ENCODE assay signal across 8 cellular contexts in genomic region chr15:78638658-78639314, GRCh38. TPM values are rescaled to one million over a fixed set of nuclear protein-coding genes. Genes with fewer than 3 reads are reported as not detected.
DNase-seq lines count a peak whose midpoint lies in the region; ATAC-seq, FAIRE-seq and TF ChIP-seq lines count a peak whose summit lies in the region.

No MANE protein-coding gene starts in this region.

- H3K36me3 ChIP-seq in ovary: no peaks in the 10 kb centered on the region

- ATAC-seq in GM21423 (IDR thresholded peaks at IDR 0.05; ENCODE audit: unreplicated experiment) (no peak), GM21360 (IDR thresholded peaks at IDR 0.05; ENCODE audit: unreplicated experiment) (no peak)

- intact Hi-C loops in activated CD4-positive, alpha-beta memory T cell treated with anti-CD3 and anti-CD28 coated beads for 36 hours (cut with micrococcal nuclease): loop anchor here (1.0 kb wide), 1 partner anchor 71 kb away; no protein-coding TSS in a partner anchor
- intact Hi-C loops in ovary (cut with DNase I): no loop called here

- TF ChIP-seq POLR2A in GM12892 (IDR thresholded peaks at IDR 0.05; ENCODE audit: low read depth, low read length) (no peak), ovary (IDR thresholded peaks at IDR 0.05) (no peak)

- POLR2A ChIA-PET in activated CD4-positive, alpha-beta memory T cell treated with anti-CD3 and anti-CD28 coated beads for 36 hours (lab: Charles Lee): interaction anchor here (0.5 kb wide), 1 partner anchor 63 kb away, joined by 3 read pairs; no protein-coding TSS in a partner anchor

- H3K36me3 Mint-ChIP-seq in activated CD4-positive, alpha-beta memory T cell treated with anti-CD3 and anti-CD28 coated beads for 36 hours: no peaks in the 10 kb centered on the region

- H3K27me3 Mint-ChIP-seq in activated CD4-positive, alpha-beta memory T cell treated with anti-CD3 and anti-CD28 coated beads for 36 hours: peaks cover 20% of the 10 kb centered on the region

- no peak overlapping the region for H3K4me3 ChIP-seq in fibroblast of pulmonary artery (replicated peaks; ENCODE audit: low read depth, low read length)
- H3K4me3 ChIP-seq in ovary: no peak overlapping the region

- H3K4me3 Mint-ChIP-seq in activated CD4-positive, alpha-beta memory T cell treated with anti-CD3 and anti-CD28 coated beads for 36 hours: no peak overlapping the region

- H3K9me3 ChIP-seq in ovary: no peaks in the 10 kb centered on the region

- DNase-seq in AG08396 (ENCODE audit: low spot score) (peak; percentile 71), GM12892 (ENCODE audit: insufficient read length) (peak; percentile 56), NCI-H2227 treated with DMSO at 0.1 percent for 48 hours (lab: John Stamatoyannopoulos, UW) (peak; percentile 39), fibroblast of pulmonary artery (ENCODE audit: low read depth) (peak; percentile 44), ovary (peak in 3 of 5 donors; percentile 26 to 39 (median 37))
- DNase-seq in activated CD4-positive, alpha-beta memory T cell treated with anti-CD3 and anti-CD28 coated beads for 36 hours: peak; percentile 61

- H3K27ac ChIP-seq in ovary: no peak overlapping the region

- H3K9me3 Mint-ChIP-seq in activated CD4-positive, alpha-beta memory T cell treated with anti-CD3 and anti-CD28 coated beads for 36 hours: no peaks in the 10 kb centered on the region

- WGBS in ovary, 3 donors: 48 to 56% (median 49%) methylated on average over 4 of the region's 4 CpGs

- no peaks in the 10 kb centered on the region for H3K4me1 ChIP-seq in ovary (ENCODE audit: insufficient read depth)

- no peak for TF ChIP-seq EP300 in ovary (IDR thresholded peaks at IDR 0.05)

- CTCF ChIA-PET in activated CD4-positive, alpha-beta memory T cell treated with anti-CD3 and anti-CD28 coated beads for 36 hours (lab: Charles Lee): interaction anchor here (0.8 to 3.3 kb wide), 12 partner anchors 8 to 178 kb away, joined by 3 to 30 read pairs (median 4); no protein-coding TSS in a partner anchor

- peaks cover 10% of the 10 kb centered on the region for H3K4me1 Mint-ChIP-seq in activated CD4-positive, alpha-beta memory T cell treated with anti-CD3 and anti-CD28 coated beads for 36 hours (ENCODE audit: low read depth)

- H3K27me3 ChIP-seq in ovary: no peaks in the 10 kb centered on the region

- H3K27ac Mint-ChIP-seq in activated CD4-positive, alpha-beta memory T cell treated with anti-CD3 and anti-CD28 coated beads for 36 hours: no peak overlapping the region

- peak; percentile 61 for TF ChIP-seq CTCF in fibroblast of pulmonary artery (IDR thresholded peaks at IDR 0.05; ENCODE audit: low read length, missing control alignments)
- peak in 1 of 3 donors; percentile 29 for TF ChIP-seq CTCF in ovary (IDR thresholded peaks at IDR 0.05)

- FAIRE-seq in GM12892 (lab: Jason Lieb, UNC): no peak

RNA-seq across cellular contexts. Expression of gene CHRNB4, which starts 2.2 kb away (rescaled TPM):
- not detected for polyA plus RNA-seq in GM12892 (2012; ENCODE audit: missing spikeins)
- total RNA-seq in activated CD4-positive, alpha-beta memory T cell treated with anti-CD3 and anti-CD28 coated beads for 36 hours: not detected
- under 1 TPM in 2 of 7 donors, not detected in 5; 0.12 to 0.15 TPM for total RNA-seq in ovary
- 1 to 10 TPM in 1 of 2 donors, under 1 TPM in 1; 0.35 to 1.0 TPM for polyA plus RNA-seq in ovary

RNA-seq across cellular contexts. Expression of gene CHRNA3, which starts 18.0 kb away (rescaled TPM):
- 0.57 TPM for polyA plus RNA-seq in GM12892 (2012; ENCODE audit: missing spikeins)
- not detected for total RNA-seq in activated CD4-positive, alpha-beta memory T cell treated with anti-CD3 and anti-CD28 coated beads for 36 hours
- not detected for total RNA-seq in ovary
- polyA plus RNA-seq in ovary: under 1 TPM; 0.22 to 0.27 TPM
